ENCODE assay signal across 8 cellular contexts in genomic region chr15:23565395-23566069, GRCh38. TPM values are rescaled to one million over a fixed set of nuclear protein-coding genes. Genes with fewer than 3 reads are reported as not detected.
DNase-seq lines count a peak whose midpoint lies in the region.

Gene MKRN3, plus strand, starts transcription at chr15:23565674. Its CDS starts 109 bp downstream, at chr15:23565783.

- in situ Hi-C loops in ACHN (cut with HindIII; ENCODE audit: low pct_ligation_motif_present, low pct_unique_long_range_greater_than_20kb, low sequenced_read_pairs), result no loop called here

- DNase-seq in A172 (ENCODE audit: low spot score), result peak; percentile 85
- DNase-seq in HS-27A (ENCODE audit: low read depth), result peak; percentile 22
- peak; percentile 86 to 89 for DNase-seq in SHP77 (lab: John Stamatoyannopoulos, UW)
- DNase-seq in astrocyte of the hippocampus (ENCODE audit: low read depth, low spot score), result peak; percentile 91
- DNase-seq in medulla oblongata (ENCODE audit: extremely low spot score), result peak; percentile 57
- DNase-seq in superior temporal gyrus (ENCODE audit: extremely low spot score), result peak; percentile 80
- DNase-seq in ACHN, result no peak
- DNase-seq in cerebellar nuclear complex (lab: John Stamatoyannopoulos, UW), result no peak

RNA-seq across cellular contexts. Expression of gene MKRN3, which starts in this region (rescaled TPM):
- 8.0 and 11.1 TPM in 2 replicates for total RNA-seq in A172 (2014; rRNA removed; shearing (Covaris generic))

Comparison
In these comparisons a context has a peak if more than half of its experiments do, and no peak if none do; other contexts are left out.
1. DNase-seq: peak in A172 (single experiment), HS-27A (single experiment), SHP77 (2 of 2), astrocyte of the hippocampus (single experiment), medulla oblongata (single experiment) and superior temporal gyrus (single experiment); none in ACHN (single experiment) and cerebellar nuclear complex (0 of 2).